In the genomic region with DNA sequence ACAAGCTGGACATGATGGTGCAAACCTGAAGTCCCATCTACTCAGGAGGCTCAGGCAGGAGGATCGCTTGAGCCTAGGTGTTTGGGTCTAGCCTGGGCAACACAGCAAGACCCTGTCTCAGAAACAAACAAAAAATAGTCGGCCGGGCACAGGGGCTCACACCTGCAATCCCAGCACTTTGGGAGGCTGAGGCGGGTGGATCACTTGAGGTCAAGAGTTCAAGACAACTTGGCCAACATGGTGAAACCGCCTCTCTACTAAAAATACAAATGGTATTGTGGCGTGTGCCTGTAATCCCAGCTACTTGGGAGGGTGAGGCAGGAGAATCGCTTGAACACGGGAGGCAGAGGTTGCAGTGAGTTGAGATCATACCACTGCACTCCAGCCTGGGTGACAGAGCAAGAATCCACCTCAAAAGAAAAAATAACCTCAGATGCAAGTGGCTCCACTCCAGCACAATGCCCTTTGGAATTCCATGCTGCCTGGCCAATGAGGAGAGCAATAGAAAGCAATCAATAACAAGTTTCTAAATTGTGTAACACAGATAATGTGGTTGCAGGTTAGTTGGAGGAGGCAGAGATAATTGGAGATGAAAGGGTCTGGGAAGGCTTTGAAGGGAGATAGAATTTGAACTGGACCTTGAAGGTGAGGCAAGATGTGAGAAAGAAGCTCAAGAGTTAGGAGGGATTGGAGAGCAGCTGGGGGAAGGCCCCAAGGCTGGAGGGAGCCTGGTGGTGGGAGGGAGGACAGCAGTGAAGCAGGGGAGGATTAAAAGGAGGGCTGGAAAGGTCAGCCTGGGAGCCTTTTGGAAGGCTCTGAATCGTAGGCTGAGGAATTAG, we compare ENCODE assay signal across 1 cellular context.
TF ChIP-seq lines count a peak whose summit lies in the region.

No MANE protein-coding gene starts in this region.

TF ChIP-seq in HCT116, 20 proteins besides CTCF, POLR2A, EP300 and RAD21:
- TF ChIP-seq, protein P1, sequence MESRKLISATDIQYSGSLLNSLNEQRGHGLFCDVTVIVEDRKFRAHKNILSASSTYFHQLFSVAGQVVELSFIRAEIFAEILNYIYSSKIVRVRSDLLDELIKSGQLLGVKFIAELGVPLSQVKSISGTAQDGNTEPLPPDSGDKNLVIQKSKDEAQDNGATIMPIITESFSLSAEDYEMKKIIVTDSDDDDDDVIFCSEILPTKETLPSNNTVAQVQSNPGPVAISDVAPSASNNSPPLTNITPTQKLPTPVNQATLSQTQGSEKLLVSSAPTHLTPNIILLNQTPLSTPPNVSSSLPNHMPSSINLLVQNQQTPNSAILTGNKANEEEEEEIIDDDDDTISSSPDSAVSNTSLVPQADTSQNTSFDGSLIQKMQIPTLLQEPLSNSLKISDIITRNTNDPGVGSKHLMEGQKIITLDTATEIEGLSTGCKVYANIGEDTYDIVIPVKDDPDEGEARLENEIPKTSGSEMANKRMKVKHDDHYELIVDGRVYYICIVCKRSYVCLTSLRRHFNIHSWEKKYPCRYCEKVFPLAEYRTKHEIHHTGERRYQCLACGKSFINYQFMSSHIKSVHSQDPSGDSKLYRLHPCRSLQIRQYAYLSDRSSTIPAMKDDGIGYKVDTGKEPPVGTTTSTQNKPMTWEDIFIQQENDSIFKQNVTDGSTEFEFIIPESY (IDR thresholded peaks at IDR 0.05; ENCODE audit: extremely low read depth, insufficient replicate concordance, low read length): no peak
- TF ChIP-seq YY1 (IDR thresholded peaks at IDR 0.05; ENCODE audit: extremely low read depth, insufficient replicate concordance, low read depth, low read length): no peak
- TF ChIP-seq ELF1 (IDR thresholded peaks at IDR 0.05; ENCODE audit: borderline replicate concordance, low read depth): no peak
- TF ChIP-seq REST (IDR thresholded peaks at IDR 0.05; ENCODE audit: low read depth): no peak
- TF ChIP-seq FOSL1 (IDR thresholded peaks at IDR 0.05; ENCODE audit: low read depth): no peak
- no peak for TF ChIP-seq TCF7L2 (IDR thresholded peaks at IDR 0.05; ENCODE audit: borderline replicate concordance, extremely low read depth, insufficient read depth, insufficient read length)
- no peak for TF ChIP-seq JUND (IDR thresholded peaks at IDR 0.05)
- TF ChIP-seq ZFX (IDR thresholded peaks at IDR 0.05): no peak
- TF ChIP-seq EZH2phosphoT487 (IDR thresholded peaks at IDR 0.05; ENCODE audit: borderline replicate concordance): no peak
- TF ChIP-seq EZH2 (IDR thresholded peaks at IDR 0.05): no peak
- TF ChIP-seq EGR1 (IDR thresholded peaks at IDR 0.05; ENCODE audit: low read depth): no peak
- TF ChIP-seq SP1 (IDR thresholded peaks at IDR 0.05; ENCODE audit: low read depth): no peak
- TF ChIP-seq SRF (IDR thresholded peaks at IDR 0.05; ENCODE audit: low read depth): no peak
- TF ChIP-seq CBX3 (IDR thresholded peaks at IDR 0.05; ENCODE audit: low read depth): no peak
- no peak for TF ChIP-seq POLR2AphosphoS5 (IDR thresholded peaks at IDR 0.05; ENCODE audit: low read depth, low read length)
- no peak for TF ChIP-seq ZNF274 (IDR thresholded peaks at IDR 0.05; ENCODE audit: low read depth, low read length)
- TF ChIP-seq, protein P2, sequence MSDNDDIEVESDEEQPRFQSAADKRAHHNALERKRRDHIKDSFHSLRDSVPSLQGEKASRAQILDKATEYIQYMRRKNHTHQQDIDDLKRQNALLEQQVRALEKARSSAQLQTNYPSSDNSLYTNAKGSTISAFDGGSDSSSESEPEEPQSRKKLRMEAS (IDR thresholded peaks at IDR 0.05): no peak
